ENCODE assay signal across 12 cellular contexts in the genomic region with DNA sequence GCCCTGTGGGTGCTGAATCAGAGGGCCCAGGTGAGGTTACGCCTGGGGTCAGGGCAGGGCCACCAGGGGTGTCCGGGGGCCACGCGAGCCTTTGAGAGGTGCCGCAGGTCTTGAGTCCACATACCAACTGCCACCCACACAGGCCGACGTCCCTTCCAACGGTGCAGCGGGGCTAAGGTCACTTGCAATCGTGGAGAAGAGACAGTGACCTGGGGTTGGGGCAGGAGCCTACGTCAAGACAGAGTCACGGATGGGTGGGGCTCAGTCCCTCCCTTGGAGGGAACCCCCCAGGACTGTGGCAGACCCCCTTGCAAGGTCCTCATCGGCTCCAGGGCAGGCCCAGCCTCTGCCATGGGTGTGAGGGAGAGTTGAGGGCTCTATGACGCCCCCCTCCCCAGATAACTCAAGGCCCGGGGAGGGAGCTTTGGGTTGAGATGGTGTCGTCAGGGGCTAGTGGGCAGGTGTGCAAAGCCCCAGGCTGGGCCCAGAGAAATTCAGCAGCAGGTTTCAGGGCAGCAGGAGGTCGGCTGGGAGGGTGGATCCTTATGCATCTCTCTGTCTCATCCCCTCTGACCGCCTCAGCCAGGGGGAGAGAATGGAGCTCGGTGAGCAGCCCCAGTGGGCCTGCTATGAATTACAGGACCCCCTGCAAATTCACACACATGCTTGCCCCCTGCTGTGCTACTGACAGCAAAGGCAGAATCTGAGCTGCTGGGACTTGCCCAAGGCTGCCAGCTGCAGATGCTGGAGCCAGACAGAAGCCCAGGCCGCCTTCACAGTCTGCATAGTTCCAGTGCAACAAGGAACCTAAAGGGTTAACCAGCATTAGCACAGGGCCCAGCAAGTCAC. TPM values are rescaled to one million over a fixed set of nuclear protein-coding genes. Genes with fewer than 3 reads are reported as not detected.
A peak's percentile ranks its signal among the peaks of the same experiment; 100 is the strongest.
DNase-seq lines count a peak whose midpoint lies in the region; ATAC-seq and TF ChIP-seq lines count a peak whose summit lies in the region.
"Had no signal": no experiment of that assay in that cellular context is flagged by ENCODE, and none has a peak within 500 bp of the region (broad histone marks: within the 10 kb centered on the region; RNA-seq: fewer than 3 reads in every experiment).

No MANE protein-coding gene starts in this region.

- H3K4me1 ChIP-seq in foreskin keratinocyte (peaks cover 42% of the 10 kb centered on the region), skeletal muscle satellite cell (ENCODE audit: control insufficient read depth, insufficient read depth, low read length) (peaks cover 55% of the 10 kb centered on the region)

- no peak overlapping the region for H3K4me2 ChIP-seq in skeletal muscle satellite cell (ENCODE audit: low read length)

- H3K9me3 ChIP-seq in skeletal muscle satellite cell (replicated peaks; ENCODE audit: low read length): no peaks in the 10 kb centered on the region
- H3K9me3 ChIP-seq: upper lobe of right lung had no signal

- CTCF ChIA-PET in RWPE1 (lab: Yijun Ruan, JAX): no interaction called here

- peak overlapping the region; percentile 31 for H3K9ac ChIP-seq in skeletal muscle satellite cell (ENCODE audit: low read depth, low read length)

- TF ChIP-seq CTCF in RWPE1 (conservative IDR thresholded peaks at IDR 0.05; ENCODE audit: low read depth) (no peak), foreskin keratinocyte (conservative IDR thresholded peaks at IDR 0.05) (no peak)

- POLR2A ChIA-PET in RWPE1 (lab: Yijun Ruan, JAX; ENCODE audit: low non-redundant PET): no interaction called here

- no peak overlapping the region for H3K4me3 ChIP-seq in skeletal muscle satellite cell (ENCODE audit: low read length)
- H3K4me3 ChIP-seq: upper lobe of right lung had no signal

- no peak for ATAC-seq in foreskin keratinocyte
- ATAC-seq: upper lobe of right lung had no signal

- peak; percentile 59 for DNase-seq in activated effector memory CD4-positive, alpha-beta T cell treated with anti-CD3 and anti-CD28 coated beads, Interleukin-2, amount 50 U/mL, for 16 hours
- no peak for DNase-seq in activated effector memory CD4-positive, alpha-beta T cell treated with Interleukin-2 at 50 U/mL for 16 hours
- DNase-seq in RWPE1 (ENCODE audit: low spot score) (no peak), foreskin keratinocyte (peak; percentile 49 to 54), MV-4-11 (lab: John Stamatoyannopoulos, UW) (no peak), AG08395 (ENCODE audit: low spot score) (no peak)
- DNase-seq in activated CD4-positive, alpha-beta T cell treated with anti-CD3 and anti-CD28 coated beads for 4 hours: no peak
- DNase-seq: cerebellar nuclear complex, NCI-H146, NCI-H82, upper lobe of right lung had no signal

- H3K27me3 ChIP-seq in foreskin keratinocyte: no peaks in the 10 kb centered on the region
- H3K27me3 ChIP-seq in skeletal muscle satellite cell (ENCODE audit: control insufficient read depth, insufficient read depth, low read length): no peaks in the 10 kb centered on the region
- H3K27me3 ChIP-seq: upper lobe of right lung had no signal

- H3K27ac ChIP-seq in RWPE1: peak overlapping the region; percentile 69
- no peak overlapping the region for H3K27ac ChIP-seq in foreskin keratinocyte
- H3K27ac ChIP-seq: upper lobe of right lung had no signal

- H3K36me3 ChIP-seq in skeletal muscle satellite cell (ENCODE audit: insufficient read depth, low read length): no peaks in the 10 kb centered on the region
- H3K36me3 ChIP-seq: upper lobe of right lung had no signal

RNA-seq across cellular contexts. Expression of gene MYEOV, which starts 60.0 kb away (rescaled TPM):
- 3.0 and 5.4 TPM in 2 replicates for total RNA-seq in foreskin keratinocyte
- 2.1 and 4.4 TPM in 2 replicates for polyA plus RNA-seq in foreskin keratinocyte
- total RNA-seq in skeletal muscle satellite cell (2012; rRNA removed): 6.8 and 28.4 TPM in 2 replicates

Comparison
In these comparisons a context has a peak if more than half of its experiments do, and no peak if none do; other contexts are left out.
1. DNase-seq: peak in activated effector memory CD4-positive, alpha-beta T cell treated with anti-CD3 and anti-CD28 coated beads, Interleukin-2, amount 50 U/mL, for 16 hours (single experiment) and foreskin keratinocyte (2 of 2); none in activated effector memory CD4-positive, alpha-beta T cell treated with Interleukin-2 at 50 U/mL for 16 hours (single experiment), RWPE1 (single experiment), MV-4-11 (single experiment), AG08395 (single experiment) and activated CD4-positive, alpha-beta T cell treated with anti-CD3 and anti-CD28 coated beads for 4 hours (0 of 2).